Comparison of ENCODE assay signal across 1 cellular context in genomic region chr5:151158287-151158661, GRCh38.
TF ChIP-seq lines count a peak whose summit lies in the region.

No MANE protein-coding gene starts in this region.

TF ChIP-seq in HEK293, 187 proteins besides CTCF, POLR2A, EP300 and RAD21 (continued from another document):
- TF ChIP-seq ZSCAN5A (tag by site-specific recombination; IDR thresholded peaks at IDR 0.05) = no peak
- no peak for TF ChIP-seq ZBTB26 (tag by site-specific recombination; optimal IDR thresholded peaks at IDR 0.05)
- 0 out of 2 replicates have a peak, but pooled peaks have one; percentile 10 for TF ChIP-seq PRDM10 (tag by site-specific recombination; IDR thresholded peaks at IDR 0.05)
- TF ChIP-seq ZNF280C (tag by site-specific recombination; IDR thresholded peaks at IDR 0.05) = no peak
- no peak for TF ChIP-seq ZNF112 (tag by site-specific recombination; IDR thresholded peaks at IDR 0.05)
- no peak for TF ChIP-seq ZNF513 (tag by site-specific recombination; IDR thresholded peaks at IDR 0.05)
- peak; percentile 61 for TF ChIP-seq KLF17 (tag by site-specific recombination; IDR thresholded peaks at IDR 0.05)
- TF ChIP-seq PRDM2 (tag by site-specific recombination; IDR thresholded peaks at IDR 0.05; ENCODE audit: borderline replicate concordance) = no peak
- no peak for TF ChIP-seq ZNF146 (tag by site-specific recombination; IDR thresholded peaks at IDR 0.05)
